Comparison of ENCODE assay signal across 10 cellular contexts in genomic region chr5:65825388-65826328, GRCh38.
DNase-seq lines count a peak whose midpoint lies in the region; ATAC-seq lines count a peak whose summit lies in the region.
"Had no signal": no experiment of that assay in that cellular context is flagged by ENCODE, and none has a peak within 500 bp of the region (broad histone marks: within the 10 kb centered on the region; RNA-seq: fewer than 3 reads in every experiment).

No MANE protein-coding gene starts in this region.

- intact Hi-C loops in aorta (cut with DNase I) = no loop called here

- H3K9me3 Mint-ChIP-seq in activated CD8-positive, alpha-beta T cell treated with anti-CD3 and anti-CD28 coated beads, Interleukin-2, amount 10 ng/mL, durations not matched to agents 7 days and 5 days (ENCODE audit: insufficient read depth) = no peaks in the 10 kb centered on the region
- H3K9me3 Mint-ChIP-seq: HFFc6 had no signal

- POLR2A ChIA-PET in activated CD8-positive, alpha-beta T cell treated with anti-CD3 and anti-CD28 coated beads, Interleukin-2, amount 10 ng/mL, durations not matched to agents 7 days and 5 days (lab: Charles Lee) = interaction anchor here (0.6 to 0.9 kb wide), 2 partner anchors 22 to 319 kb away, joined by 3 read pairs; partner anchors contain the start of gene SREK1

- no peaks in the 10 kb centered on the region for H3K9me3 ChIP-seq in aorta (ENCODE audit: control insufficient read depth, low read length)

- H3K4me1 ChIP-seq in aorta (ENCODE audit: control insufficient read depth in 1 of 2, insufficient read depth in 2 of 2, low read length in 2 of 2) = peaks cover 0 to 3% of the 10 kb centered on the region in 2 donors

- peaks cover 5% of the 10 kb centered on the region for H3K27me3 Mint-ChIP-seq in activated CD8-positive, alpha-beta T cell treated with anti-CD3 and anti-CD28 coated beads, Interleukin-2, amount 10 ng/mL, durations not matched to agents 7 days and 5 days (ENCODE audit: low read depth)

- H3K27me3 ChIP-seq in aorta (ENCODE audit: control insufficient read depth in 1 of 2, insufficient read depth in 2 of 2, low read length in 1 of 2) = no peaks in the 10 kb centered on the region

- peak; percentile 26 for DNase-seq in HT-29 (ENCODE audit: low spot score)
- peak; percentile 48 for DNase-seq in activated CD8-positive, alpha-beta T cell treated with anti-CD3 and anti-CD28 coated beads, Interleukin-2, amount 10 ng/mL, durations not matched to agents 7 days and 5 days
- no peak for DNase-seq in 8988T
- no peak for DNase-seq in A172 (ENCODE audit: low spot score)
- no peak for DNase-seq in HuH-7 (ENCODE audit: low spot score)
- DNase-seq in aorta = no peak
- DNase-seq: HFFc6; stimulated activated CD4-positive, alpha-beta T cell treated with anti-CD3 and anti-CD28 coated beads, Interleukin-2, amount 100 ng/mL, for 48 hours had no signal

- H3K27ac Mint-ChIP-seq in activated CD8-positive, alpha-beta T cell treated with anti-CD3 and anti-CD28 coated beads, Interleukin-2, amount 10 ng/mL, durations not matched to agents 7 days and 5 days = no peak overlapping the region
- H3K27ac Mint-ChIP-seq: HFFc6 had no signal

- H3K27ac ChIP-seq in aorta (ENCODE audit: low read depth in 1 of 2, low read length in 2 of 2) = no peak overlapping the region

- CTCF ChIA-PET in activated CD8-positive, alpha-beta T cell treated with anti-CD3 and anti-CD28 coated beads, Interleukin-2, amount 10 ng/mL, durations not matched to agents 7 days and 5 days (lab: Charles Lee) = interaction anchor here (0.7 kb wide), 1 partner anchor 65 kb away, joined by 3 read pairs; no protein-coding TSS in a partner anchor

- H3K4me3 Mint-ChIP-seq in activated CD8-positive, alpha-beta T cell treated with anti-CD3 and anti-CD28 coated beads, Interleukin-2, amount 10 ng/mL, durations not matched to agents 7 days and 5 days = no peak overlapping the region
- H3K4me3 Mint-ChIP-seq: HFFc6 had no signal

- H3K4me1 Mint-ChIP-seq in activated CD8-positive, alpha-beta T cell treated with anti-CD3 and anti-CD28 coated beads, Interleukin-2, amount 10 ng/mL, durations not matched to agents 7 days and 5 days (ENCODE audit: low read depth) = peaks cover 21% of the 10 kb centered on the region

- peaks cover 15% of the 10 kb centered on the region for H3K36me3 Mint-ChIP-seq in activated CD8-positive, alpha-beta T cell treated with anti-CD3 and anti-CD28 coated beads, Interleukin-2, amount 10 ng/mL, durations not matched to agents 7 days and 5 days (ENCODE audit: low read depth)

- WGBS in aorta, 2 donors = 87 to 92% methylated on average over 6 of the region's 6 CpGs

- no peak overlapping the region for H3K4me3 ChIP-seq in aorta (ENCODE audit: low read length in 2 of 2)

- ATAC-seq in GM18498 (IDR thresholded peaks at IDR 0.05; ENCODE audit: unreplicated experiment) (peak; percentile 57), GM21619 (IDR thresholded peaks at IDR 0.05; ENCODE audit: unreplicated experiment) (peak; percentile 63), aorta (ENCODE audit: low FRiP score) (no peak)
- ATAC-seq in activated CD8-positive, alpha-beta T cell treated with anti-CD3 and anti-CD28 coated beads, Interleukin-2, amount 10 ng/mL, durations not matched to agents 7 days and 5 days = peak; percentile 53

- no peaks in the 10 kb centered on the region for H3K36me3 ChIP-seq in aorta (ENCODE audit: control insufficient read depth in 1 of 2, insufficient read depth in 2 of 2, low read length in 1 of 2)

Comparison
In these comparisons a context has a peak if more than half of its experiments do, and no peak if none do; other contexts are left out.
1. DNase-seq: peak in HT-29 (single experiment) and activated CD8-positive, alpha-beta T cell treated with anti-CD3 and anti-CD28 coated beads, Interleukin-2, amount 10 ng/mL, durations not matched to agents 7 days and 5 days (single experiment); none in 8988T (single experiment), A172 (single experiment), HuH-7 (single experiment) and aorta (0 of 2).